Comparison of ENCODE assay signal across 26 cellular contexts in the genomic region with DNA sequence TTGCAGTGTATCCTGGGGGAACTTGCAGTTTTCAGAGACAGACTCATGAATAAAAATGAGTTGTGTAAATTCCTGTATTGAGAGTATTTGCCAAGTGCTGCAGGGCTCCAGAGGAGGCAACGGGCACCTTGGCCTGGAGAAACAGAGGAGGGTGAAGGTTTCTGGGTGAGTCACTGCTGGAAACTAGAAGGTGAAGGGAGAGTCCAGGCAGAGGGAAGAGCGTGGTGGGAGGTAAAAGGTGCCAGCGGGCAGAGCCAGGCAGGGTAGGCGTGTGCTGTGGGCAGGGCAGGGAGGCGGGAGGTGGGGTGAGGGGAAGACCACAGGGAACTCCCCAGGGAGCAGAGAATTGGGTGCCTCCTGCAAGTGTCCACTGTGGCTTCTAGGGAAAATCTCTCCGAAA.
A peak's percentile ranks its signal among the peaks of the same experiment; 100 is the strongest.
DNase-seq lines count a peak whose midpoint lies in the region; ATAC-seq, FAIRE-seq and TF ChIP-seq lines count a peak whose summit lies in the region.
"Had no signal": no experiment of that assay in that cellular context is flagged by ENCODE, and none has a peak within 500 bp of the region (broad histone marks: within the 10 kb centered on the region; RNA-seq: fewer than 3 reads in every experiment).

No MANE protein-coding gene starts in this region.

- in situ Hi-C loops in mammary epithelial cell (cut with MboI; ENCODE audit: low sequenced_read_pairs in 2 of 2), result no loop called here
- in situ Hi-C loops in transverse colon (cut with MboI; ENCODE audit: low pct_ligation_motif_present in 1 of 4, low pct_unique_long_range_greater_than_20kb in 1 of 4, low sequenced_read_pairs in 3 of 4), result loop anchor here in 1 of 4 donors (25.0 kb wide), 1 partner anchor 112 kb away; the partner anchor contains the start of gene SLCO3A1

- no TSS peak for BruUV-seq in mammary epithelial cell (replicated peaks; lab: Mats Ljungman, UMichigan)

- peak overlapping the region; percentile 51 for H3K4me2 ChIP-seq in A549
- H3K4me2 ChIP-seq in mammary epithelial cell (ENCODE audit: insufficient read depth, low read depth, low read length), result peak overlapping the region; percentile 43

- H3K36me3 ChIP-seq in MG63 (no peaks in the 10 kb centered on the region), mammary epithelial cell (ENCODE audit: insufficient read depth, low read length) (no peaks in the 10 kb centered on the region), left lung (no peaks in the 10 kb centered on the region), transverse colon (no peaks in the 10 kb centered on the region)
- H3K36me3 ChIP-seq: BLaER1 treated with 17β-estradiol and CSF1 and Interleukin-3, amounts not matched to agents 10 nM and 100 nM; cardiac muscle cell; HAP-1; heart right ventricle; stomach had no signal

- 58% methylated on average over 6 of the region's 6 CpGs for WGBS in A549 (ENCODE audit: missing lambda C conversion rate)
- 0% methylated on average over 4 of the region's 6 CpGs for WGBS in mammary epithelial cell (ENCODE audit: low coverage, missing lambda C conversion rate)
- 34 to 45% methylated on average over 4 to 6 of the region's 6 CpGs for WGBS in transverse colon (ENCODE audit: low coverage in 1 of 2), 2 donors

- H4K20me1 ChIP-seq in mammary epithelial cell (ENCODE audit: insufficient read depth, low read length), result no peaks in the 10 kb centered on the region

- peak overlapping the region; percentile 29 for H3K9ac ChIP-seq in mammary epithelial cell (ENCODE audit: insufficient read depth, low read length)
- H3K9ac ChIP-seq: BLaER1 treated with 17β-estradiol and CSF1 and Interleukin-3, amounts not matched to agents 10 nM and 100 nM; parathyroid adenoma had no signal

- CTCF ChIA-PET in A549 (lab: Yijun Ruan, JAX), result interaction anchor here (1.1 to 11.8 kb wide), 2 partner anchors 30 to 123 kb away, joined by 3 to 149 read pairs; partner anchors contain the start of gene SLCO3A1
- CTCF ChIA-PET in mammary epithelial cell (lab: Charles Lee; ENCODE audit: low non-redundant PET), result no interaction called here

- no peak for TF ChIP-seq CTCF in A549 (IDR thresholded peaks at IDR 0.05)
- TF ChIP-seq CTCF in mammary epithelial cell (conservative IDR thresholded peaks at IDR 0.05 in 1 of 2, IDR thresholded peaks at IDR 0.05 in 1 of 2; ENCODE audit: extremely low read depth in 1 of 2, insufficient read depth in 1 of 2, low read depth in 1 of 2, low read length in 2 of 2), result no peak
- no peak for TF ChIP-seq CTCF in left lung (IDR thresholded peaks at IDR 0.05)
- no peak for TF ChIP-seq CTCF in transverse colon (IDR thresholded peaks at IDR 0.05)

- ATAC-seq in A549, result peak; percentile 37 to 58; a peak in 3 of 6 replicates
- ATAC-seq in left lung, result peak; percentile 68
- ATAC-seq: activated CD8-positive, alpha-beta memory T cell treated with anti-CD3 and anti-CD28 coated beads, Interleukin-2, amount 10 ng/mL, durations not matched to agents 7 days and 5 days; activated naive CD8-positive, alpha-beta T cell treated with anti-CD3 and anti-CD28 coated beads, Interleukin-2, amount 50 U/mL, for 24 hours; Right ventricle myocardium inferior; T-cell had no signal

- POLR2A ChIA-PET in A549 (lab: Yijun Ruan, JAX), result no interaction called here

- FAIRE-seq in A549 (lab: Jason Lieb, UNC), result no peak

- peaks cover 55% of the 10 kb centered on the region for H3K79me2 ChIP-seq in mammary epithelial cell (ENCODE audit: insufficient read depth, low read length)

- H3K9me3 ChIP-seq in A549, result no peaks in the 10 kb centered on the region
- H3K9me3 ChIP-seq in MG63, result no peaks in the 10 kb centered on the region; the same call in 1 of the 2 replicates
- H3K9me3 ChIP-seq in mammary epithelial cell (replicated peaks; ENCODE audit: insufficient read depth, low read length), result no peaks in the 10 kb centered on the region
- H3K9me3 ChIP-seq in left lung, result no peaks in the 10 kb centered on the region
- no peaks in the 10 kb centered on the region for H3K9me3 ChIP-seq in transverse colon
- H3K9me3 ChIP-seq: BLaER1 treated with 17β-estradiol and CSF1 and Interleukin-3, amounts not matched to agents 10 nM and 100 nM; HAP-1; heart right ventricle; stomach had no signal

- H3K27ac ChIP-seq in A549, result peak overlapping the region in 1 of 2 experiments; percentile 48; a peak in 3 of 6 replicates
- peak overlapping the region; percentile 79 for H3K27ac ChIP-seq in mammary epithelial cell (ENCODE audit: insufficient read depth, low read depth, low read length)
- no peak overlapping the region for H3K27ac ChIP-seq in left lung
- H3K27ac ChIP-seq in transverse colon, result no peak overlapping the region
- H3K27ac ChIP-seq: BLaER1 treated with 17β-estradiol and CSF1 and Interleukin-3, amounts not matched to agents 10 nM and 100 nM; cardiac muscle cell; parathyroid adenoma; stomach had no signal

- H3K4me1 ChIP-seq in A549 (peaks cover 22% of the 10 kb centered on the region), mammary epithelial cell (ENCODE audit: insufficient read depth, low read length) (peaks cover 28% of the 10 kb centered on the region), left lung (peaks cover 3 to 24% of the 10 kb centered on the region in 2 donors), transverse colon (peaks cover 0 to 4% (median 0%) of the 10 kb centered on the region in 4 donors)
- H3K4me1 ChIP-seq: HAP-1 had no signal

- TF ChIP-seq POLR2A in A549 (IDR thresholded peaks at IDR 0.05; ENCODE audit: low read length) (no peak), transverse colon (IDR thresholded peaks at IDR 0.05) (no peak)

- TF ChIP-seq RAD21 in A549 (conservative IDR thresholded peaks at IDR 0.05 in 1 of 2, IDR thresholded peaks at IDR 0.05 in 1 of 2), result no peak

- TF ChIP-seq EP300 in A549 (IDR thresholded peaks at IDR 0.05), result no peak
- no peak for TF ChIP-seq EP300 in transverse colon (IDR thresholded peaks at IDR 0.05; ENCODE audit: low read depth)

- H3K27me3 ChIP-seq in MG63, result no peaks in the 10 kb centered on the region
- H3K27me3 ChIP-seq in mammary epithelial cell (ENCODE audit: insufficient read depth, low read length), result no peaks in the 10 kb centered on the region
- H3K27me3 ChIP-seq in left lung, result no peaks in the 10 kb centered on the region
- H3K27me3 ChIP-seq in transverse colon, result no peaks in the 10 kb centered on the region
- H3K27me3 ChIP-seq: BLaER1 treated with 17β-estradiol and CSF1 and Interleukin-3, amounts not matched to agents 10 nM and 100 nM; cardiac muscle cell; heart right ventricle; stomach had no signal

- intact Hi-C loops in mammary epithelial cell (cut with micrococcal nuclease), result loop anchor here (1.0 kb wide), 1 partner anchor 103 kb away; no protein-coding TSS in a partner anchor
- intact Hi-C loops in left lung (cut with DNase I), result no loop called here
- intact Hi-C loops in transverse colon (cut with DNase I; ENCODE audit: low total_unique reads), result no loop called here

- dilution Hi-C loops in mammary epithelial cell (cut with HindIII; ENCODE audit: low sequenced_read_pairs), result no loop called here

- H3K4me3 ChIP-seq in A549 (no peak overlapping the region), MG63 (no peak overlapping the region), mammary epithelial cell (replicated peaks in 1 of 3; ENCODE audit: insufficient read depth in 1 of 3, low read depth in 2 of 3, low read length in 3 of 3) (no peak overlapping the region), left lung (no peak overlapping the region), transverse colon (no peak overlapping the region)
- H3K4me3 ChIP-seq: BLaER1 treated with 17β-estradiol and CSF1 and Interleukin-3, amounts not matched to agents 10 nM and 100 nM; cardiac muscle cell; HAP-1; heart right ventricle; stomach had no signal

- no peak overlapping the region for H2AFZ ChIP-seq in mammary epithelial cell (ENCODE audit: low read depth, low read length)
- H2AFZ ChIP-seq: parathyroid adenoma had no signal

- no peak for DNase-seq in A549 (ENCODE audit: low read depth in 1 of 2, low spot score in 1 of 2)
- peak; percentile 50 for DNase-seq in MG63
- DNase-seq in mammary epithelial cell, result peak; percentile 96
- no peak for DNase-seq in left lung
- no peak for DNase-seq in HCEC 1CT
- DNase-seq in transverse colon, result no peak
- no peak for DNase-seq in NCI-H2171 (lab: John Stamatoyannopoulos, UW)
- no peak for DNase-seq in MV-4-11 (lab: John Stamatoyannopoulos, UW)
- DNase-seq: activated CD4-positive, alpha-beta T cell treated with anti-CD3 and anti-CD28 coated beads for 4 hours; activated CD8-positive, alpha-beta memory T cell treated with anti-CD3 and anti-CD28 coated beads, Interleukin-2, amount 10 ng/mL, durations not matched to agents 7 days and 5 days; activated naive CD8-positive, alpha-beta T cell treated with anti-CD3 and anti-CD28 coated beads, Interleukin-2, amount 50 U/mL, for 24 hours; erythroblast; GF-D8; heart right ventricle; immature natural killer cell; naive B cell; NCI-H1930; NK-92 treated with Interleukin-12 subunit alpha and Interleukin-12 subunit beta, amount 100 ng/mL, for 24 hours; stimulated activated CD4-positive, alpha-beta T cell treated with anti-CD3 and anti-CD28 coated beads, Interleukin-1b, Interleukin-23, amount 100 ng/mL, for 48 hours; stomach; T-cell had no signal

TF ChIP-seq in A549, 52 proteins besides CTCF, POLR2A, EP300 and RAD21:
- TF ChIP-seq RFX5 (IDR thresholded peaks at IDR 0.05) (no peak), MAFK (IDR thresholded peaks at IDR 0.05; ENCODE audit: partially characterized antibody) (no peak), BHLHE40 (IDR thresholded peaks at IDR 0.05; ENCODE audit: low read depth, low read length) (no peak), GATA3 (IDR thresholded peaks at IDR 0.05; ENCODE audit: borderline replicate concordance) (no peak), TP53 (CRISPR knock-in tag; IDR thresholded peaks at IDR 0.05) (no peak), ESRRA (IDR thresholded peaks at IDR 0.05; ENCODE audit: borderline replicate concordance, low read length) (no peak), EHMT2 (IDR thresholded peaks at IDR 0.05; ENCODE audit: low read depth) (no peak), ZSCAN20 (CRISPR knock-in tag; IDR thresholded peaks at IDR 0.05) (no peak), EHF (CRISPR knock-in tag; IDR thresholded peaks at IDR 0.05) (no peak)
- TF ChIP-seq, protein P1, sequence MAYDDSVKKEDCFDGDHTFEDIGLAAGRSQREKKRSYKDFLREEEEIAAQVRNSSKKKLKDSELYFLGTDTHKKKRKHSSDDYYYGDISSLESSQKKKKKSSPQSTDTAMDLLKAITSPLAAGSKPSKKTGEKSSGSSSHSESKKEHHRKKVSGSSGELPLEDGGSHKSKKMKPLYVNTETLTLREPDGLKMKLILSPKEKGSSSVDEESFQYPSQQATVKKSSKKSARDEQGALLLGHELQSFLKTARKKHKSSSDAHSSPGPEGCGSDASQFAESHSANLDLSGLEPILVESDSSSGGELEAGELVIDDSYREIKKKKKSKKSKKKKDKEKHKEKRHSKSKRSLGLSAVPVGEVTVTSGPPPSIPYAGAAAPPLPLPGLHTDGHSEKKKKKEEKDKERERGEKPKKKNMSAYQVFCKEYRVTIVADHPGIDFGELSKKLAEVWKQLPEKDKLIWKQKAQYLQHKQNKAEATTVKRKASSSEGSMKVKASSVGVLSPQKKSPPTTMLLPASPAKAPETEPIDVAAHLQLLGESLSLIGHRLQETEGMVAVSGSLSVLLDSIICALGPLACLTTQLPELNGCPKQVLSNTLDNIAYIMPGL (CRISPR knock-in tag; IDR thresholded peaks at IDR 0.05; ENCODE audit: borderline replicate concordance), result no peak

Comparison
In these comparisons a context has a peak if more than half of its experiments do, and no peak if none do; other contexts are left out.
1. DNase-seq: peak in MG63 (single experiment) and mammary epithelial cell (single experiment); none in A549 (0 of 2), left lung (0 of 2), HCEC 1CT (single experiment), transverse colon (single experiment), NCI-H2171 (single experiment) and MV-4-11 (single experiment).